Comparison of ENCODE assay signal across 19 cellular contexts in the genomic region with DNA sequence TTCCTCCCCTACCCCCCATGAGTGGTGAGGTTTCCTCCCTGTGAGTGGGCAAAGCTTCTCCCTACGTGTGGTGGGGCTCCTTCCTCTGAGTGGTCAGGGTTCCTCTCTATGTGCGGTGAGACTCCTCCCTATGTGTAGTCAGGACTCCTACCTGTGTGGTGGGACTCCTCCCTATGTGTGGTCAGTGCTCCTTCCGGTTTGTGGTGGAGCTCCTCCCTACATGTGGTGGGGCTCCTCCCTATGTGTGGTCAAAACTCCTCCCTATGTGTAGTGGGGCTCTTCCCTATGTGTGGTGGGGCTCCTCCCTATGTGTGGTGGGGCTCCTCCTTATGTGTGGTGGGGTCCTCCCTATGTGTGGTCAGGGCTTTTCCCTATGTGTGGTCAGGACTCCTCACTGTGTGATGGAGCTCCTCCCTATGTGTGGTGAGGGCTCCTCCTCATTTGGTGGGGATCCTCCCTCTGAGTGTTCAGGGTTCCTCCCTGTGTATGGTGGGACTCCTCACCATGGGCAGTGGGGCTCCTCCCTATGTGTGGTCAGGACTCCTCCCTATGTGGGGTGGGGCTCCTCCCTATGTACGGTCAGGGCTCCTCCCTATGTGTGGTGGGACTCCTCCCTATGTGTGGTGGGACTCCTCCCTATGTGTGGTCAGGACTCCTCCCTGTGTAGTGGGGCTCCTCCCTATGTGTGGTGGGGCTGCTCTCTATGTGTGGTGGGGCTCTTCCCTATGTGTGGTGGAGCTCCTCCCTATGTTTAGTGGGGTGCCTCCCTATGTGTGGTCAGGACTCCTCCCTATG. TPM values are rescaled to one million over a fixed set of nuclear protein-coding genes. Genes with fewer than 3 reads are reported as not detected.
A peak's percentile ranks its signal among the peaks of the same experiment; 100 is the strongest.
DNase-seq lines count a peak whose midpoint lies in the region; ATAC-seq and TF ChIP-seq lines count a peak whose summit lies in the region.
"Had no signal": no experiment of that assay in that cellular context is flagged by ENCODE, and none has a peak within 500 bp of the region (broad histone marks: within the 10 kb centered on the region; RNA-seq: fewer than 3 reads in every experiment).

No MANE protein-coding gene starts in this region.

- intact Hi-C loops in HCT116 (cut with micrococcal nuclease): no loop called here
- intact Hi-C loops in naive thymus-derived CD4-positive, alpha-beta T cell (cut with micrococcal nuclease): no loop called here

- H3K4me1 ChIP-seq in HCT116 (ENCODE audit: control insufficient read depth in 1 of 2, insufficient read depth in 2 of 2, low read length in 2 of 2): no peaks in the 10 kb centered on the region
- H3K4me1 ChIP-seq in naive thymus-derived CD4-positive, alpha-beta T cell (ENCODE audit: control insufficient read depth in 2 of 2, insufficient read depth in 2 of 2, low read length in 2 of 2): peaks cover 0 to 3% of the 10 kb centered on the region in 2 donors
- no peaks in the 10 kb centered on the region for H3K4me1 ChIP-seq in Karpas-422 (ENCODE audit: low read length)

- no peak for TF ChIP-seq POLR2A in HCT116 (IDR thresholded peaks at IDR 0.05; ENCODE audit: borderline replicate concordance, extremely low read depth, insufficient read depth, insufficient read length)

- no peak for TF ChIP-seq RAD21 in HCT116 (IDR thresholded peaks at IDR 0.05; ENCODE audit: low read depth)

- no peak for DNase-seq in activated CD8-positive, alpha-beta memory T cell treated with anti-CD3 and anti-CD28 coated beads, Interleukin-2, amount 10 ng/mL, durations not matched to agents 7 days and 5 days
- no peak for DNase-seq in activated CD8-positive, alpha-beta memory T cell treated with anti-CD3 and anti-CD28 coated beads for 24 hours
- DNase-seq in HCT116 (ENCODE audit: low read depth, low spot score) (no peak), T-helper 17 cell (no peak), Karpas-422 (no peak), HuH-7.5 (ENCODE audit: low spot score) (no peak), COR-L47 (lab: John Stamatoyannopoulos, UW) (no peak)
- DNase-seq in naive thymus-derived CD4-positive, alpha-beta T cell: no peak
- DNase-seq: DMS79 treated with DMSO at 0.1 percent for 48 hours, GOT3, NCI-H1694 treated with DMSO at 0.1 percent for 48 hours, NCI-H510A, NCI-H748 treated with DMSO at 0.1 percent for 48 hours, Right ventricle myocardium superior had no signal

- H3K4me2 ChIP-seq in HCT116 (ENCODE audit: low read length) (no peak overlapping the region), Karpas-422 (ENCODE audit: low read depth, low read length, poor library complexity, severe bottlenecking) (no peak overlapping the region)

- POLR2A ChIA-PET in HCT116 (lab: Charles Lee): no interaction called here
- POLR2A ChIA-PET in naive thymus-derived CD4-positive, alpha-beta T cell (lab: Charles Lee): no interaction called here

- H3K9ac ChIP-seq in HCT116 (ENCODE audit: low read length) (no peak overlapping the region), Karpas-422 (ENCODE audit: low read length) (no peak overlapping the region)

- CTCF ChIA-PET in activated CD8-positive, alpha-beta memory T cell treated with anti-CD3 and anti-CD28 coated beads, Interleukin-2, amount 10 ng/mL, durations not matched to agents 7 days and 5 days (lab: Charles Lee): no interaction called here
- CTCF ChIA-PET in HCT116 (lab: Charles Lee): no interaction called here
- CTCF ChIA-PET in naive thymus-derived CD4-positive, alpha-beta T cell (lab: Charles Lee): no interaction called here

- H3K36me3 ChIP-seq in HCT116 (ENCODE audit: control insufficient read depth in 1 of 2, insufficient read depth in 2 of 2, low read length in 2 of 2) (no peaks in the 10 kb centered on the region), Karpas-422 (ENCODE audit: insufficient read depth, low read length) (no peaks in the 10 kb centered on the region)
- H3K36me3 ChIP-seq in naive thymus-derived CD4-positive, alpha-beta T cell (ENCODE audit: control insufficient read depth in 2 of 3, insufficient read depth in 3 of 3, low read length in 3 of 3): no peaks in the 10 kb centered on the region

- RAD21 ChIA-PET in HCT116 (lab: Charles Lee; ENCODE audit: low non-redundant PET in 1 of 2, low total read pairs in 2 of 2, uncharacterized antibody in 2 of 2, unreplicated experiment in 2 of 2): no interaction called here

- H2AFZ ChIP-seq in HCT116 (ENCODE audit: low read depth, low read length, poor library complexity, severe bottlenecking) (no peak overlapping the region), Karpas-422 (ENCODE audit: low read length) (no peak overlapping the region)

- H3K79me2 ChIP-seq in HCT116 (ENCODE audit: insufficient read depth, low read length) (no peaks in the 10 kb centered on the region), Karpas-422 (ENCODE audit: low read length) (no peaks in the 10 kb centered on the region)

- H4K20me1 ChIP-seq in HCT116 (ENCODE audit: insufficient read depth) (no peaks in the 10 kb centered on the region), Karpas-422 (ENCODE audit: insufficient read depth, low read depth, low read length) (no peaks in the 10 kb centered on the region)

- H3K27me3 Mint-ChIP-seq in activated CD8-positive, alpha-beta memory T cell treated with anti-CD3 and anti-CD28 coated beads, Interleukin-2, amount 10 ng/mL, durations not matched to agents 7 days and 5 days: peaks cover 6% of the 10 kb centered on the region
- no peaks in the 10 kb centered on the region for H3K27me3 Mint-ChIP-seq in T-helper 17 cell
- H3K27me3 Mint-ChIP-seq in naive thymus-derived CD4-positive, alpha-beta T cell: peaks cover 0 to 2% (median 0%) of the 10 kb centered on the region in 5 donors

- no peaks in the 10 kb centered on the region for H3K9me3 Mint-ChIP-seq in activated CD8-positive, alpha-beta memory T cell treated with anti-CD3 and anti-CD28 coated beads, Interleukin-2, amount 10 ng/mL, durations not matched to agents 7 days and 5 days (ENCODE audit: low read depth)
- peaks cover 0 to 16% (median 8%) of the 10 kb centered on the region in 11 donors for H3K9me3 Mint-ChIP-seq in naive thymus-derived CD4-positive, alpha-beta T cell

- peak overlapping the region; percentile 54 for H3K27ac Mint-ChIP-seq in activated CD8-positive, alpha-beta memory T cell treated with anti-CD3 and anti-CD28 coated beads, Interleukin-2, amount 10 ng/mL, durations not matched to agents 7 days and 5 days
- H3K27ac Mint-ChIP-seq in T-helper 17 cell: no peak overlapping the region
- peak overlapping the region in 5 of 9 donors; percentile 11 to 72 (median 40) for H3K27ac Mint-ChIP-seq in naive thymus-derived CD4-positive, alpha-beta T cell

- H3K4me1 Mint-ChIP-seq in activated CD8-positive, alpha-beta memory T cell treated with anti-CD3 and anti-CD28 coated beads, Interleukin-2, amount 10 ng/mL, durations not matched to agents 7 days and 5 days: no peaks in the 10 kb centered on the region
- H3K4me1 Mint-ChIP-seq in T-helper 17 cell: no peaks in the 10 kb centered on the region
- peaks cover 0 to 7% (median 5%) of the 10 kb centered on the region in 7 donors for H3K4me1 Mint-ChIP-seq in naive thymus-derived CD4-positive, alpha-beta T cell

- no peak for ATAC-seq in activated CD8-positive, alpha-beta memory T cell treated with anti-CD3 and anti-CD28 coated beads, Interleukin-2, amount 10 ng/mL, durations not matched to agents 7 days and 5 days
- ATAC-seq in HCT116 (peak; percentile 32), T-helper 17 cell (peak; percentile 35)
- peak; percentile 20 for ATAC-seq in naive thymus-derived CD4-positive, alpha-beta T cell

- no TSS peak for BruUV-seq in HCT116 (replicated peaks; lab: Mats Ljungman, UMichigan)

- H3K9me2 ChIP-seq in HCT116 (ENCODE audit: insufficient read depth) (no peaks in the 10 kb centered on the region), Karpas-422 (replicated peaks; ENCODE audit: insufficient read depth, low read length) (no peaks in the 10 kb centered on the region)

- H3K36me3 Mint-ChIP-seq in activated CD8-positive, alpha-beta memory T cell treated with anti-CD3 and anti-CD28 coated beads, Interleukin-2, amount 10 ng/mL, durations not matched to agents 7 days and 5 days: no peaks in the 10 kb centered on the region
- no peaks in the 10 kb centered on the region for H3K36me3 Mint-ChIP-seq in T-helper 17 cell (ENCODE audit: low read depth)
- H3K36me3 Mint-ChIP-seq in naive thymus-derived CD4-positive, alpha-beta T cell: peaks cover 0 to 10% (median 9%) of the 10 kb centered on the region in 5 donors

- no peak for TF ChIP-seq CTCF in HCT116 (IDR thresholded peaks at IDR 0.05 in 2 of 3, conservative IDR thresholded peaks at IDR 0.05 in 1 of 3; ENCODE audit: borderline replicate concordance in 1 of 3, insufficient read depth in 1 of 3, low read depth in 2 of 3, low read length in 2 of 3)

- H3K9me3 ChIP-seq in HCT116 (ENCODE audit: control insufficient read depth in 1 of 2, insufficient read depth in 1 of 2, low read depth in 1 of 2, low read length in 2 of 2): no peaks in the 10 kb centered on the region
- H3K9me3 ChIP-seq in T-helper 17 cell (ENCODE audit: control insufficient read depth, low read length, poor library complexity, severe bottlenecking): peaks cover 5% of the 10 kb centered on the region
- peaks cover 0 to 6% (median 0%) of the 10 kb centered on the region in 3 experiments for H3K9me3 ChIP-seq in naive thymus-derived CD4-positive, alpha-beta T cell (ENCODE audit: control insufficient read depth in 2 of 3, low read length in 3 of 3)
- no peaks in the 10 kb centered on the region for H3K9me3 ChIP-seq in Karpas-422 (ENCODE audit: low read length)

- H3K27me3 ChIP-seq in HCT116 (ENCODE audit: insufficient read depth, low read length) (no peaks in the 10 kb centered on the region), Karpas-422 (ENCODE audit: low read length) (no peaks in the 10 kb centered on the region)
- H3K27me3 ChIP-seq in naive thymus-derived CD4-positive, alpha-beta T cell (ENCODE audit: control insufficient read depth in 2 of 2, insufficient read depth in 2 of 2, low read length in 2 of 2): no peaks in the 10 kb centered on the region

- no peak overlapping the region for H3K27ac ChIP-seq in HCT116 (ENCODE audit: low read depth, low read length)
- peak overlapping the region; percentile 18 for H3K27ac ChIP-seq in naive thymus-derived CD4-positive, alpha-beta T cell (ENCODE audit: low read depth, low read length)
- H3K27ac ChIP-seq in Karpas-422 (ENCODE audit: low read length): no peak overlapping the region
- H3K27ac ChIP-seq: HL-60, SK-N-MC had no signal

- no peak overlapping the region for H3K4me3 Mint-ChIP-seq in activated CD8-positive, alpha-beta memory T cell treated with anti-CD3 and anti-CD28 coated beads, Interleukin-2, amount 10 ng/mL, durations not matched to agents 7 days and 5 days
- H3K4me3 Mint-ChIP-seq in T-helper 17 cell: no peak overlapping the region
- H3K4me3 Mint-ChIP-seq in naive thymus-derived CD4-positive, alpha-beta T cell: no peak overlapping the region

- H3K4me3 ChIP-seq in HCT116 (replicated peaks in 1 of 2; ENCODE audit: low read depth in 1 of 2, low read length in 2 of 2): no peak overlapping the region
- no peak overlapping the region for H3K4me3 ChIP-seq in naive thymus-derived CD4-positive, alpha-beta T cell (ENCODE audit: low read length)
- H3K4me3 ChIP-seq in Karpas-422 (ENCODE audit: low read length): no peak overlapping the region
- H3K4me3 ChIP-seq: SK-N-MC had no signal

RNA-seq across cellular contexts. Expression of gene PRSS38, which starts 29.0 kb away (rescaled TPM):
- not detected for total RNA-seq in activated CD8-positive, alpha-beta memory T cell treated with anti-CD3 and anti-CD28 coated beads, Interleukin-2, amount 10 ng/mL, durations not matched to agents 7 days and 5 days
- total RNA-seq in HCT116 (2021; ENCODE audit: unreplicated experiment): not detected
- not detected in 2 replicates for polyA plus RNA-seq in HCT116 (2012)
- not detected for total RNA-seq in T-helper 17 cell
- not detected for total RNA-seq in naive thymus-derived CD4-positive, alpha-beta T cell
- not detected for polyA plus RNA-seq in naive thymus-derived CD4-positive, alpha-beta T cell
- not detected in 2 replicates for total RNA-seq in Karpas-422 (2014; rRNA removed; shearing (Covaris generic); ENCODE audit: low replicate concordance)
- total RNA-seq: HT1080, OCI-LY7, Right ventricle myocardium superior had no signal
- polyA plus RNA-seq: BJ had no signal
